In genomic region chr2:27628767-27629709, GRCh38 we compare ENCODE assay signal across 8 cellular contexts. TPM values are rescaled to one million over a fixed set of nuclear protein-coding genes. Genes with fewer than 3 reads are reported as not detected.
DNase-seq lines count a peak whose midpoint lies in the region; ATAC-seq and TF ChIP-seq lines count a peak whose summit lies in the region.

Gene CCDC121, minus strand, starts transcription at chr2:27629012. Its CDS starts 1,213 bp downstream, at chr2:27627799.
Gene GPN1, plus strand, starts transcription at chr2:27629050. Its CDS starts 9 bp downstream, at chr2:27629059.

- peak in 1 of 2 donors; percentile 43 for TF ChIP-seq POLR2A in gastroesophageal sphincter (IDR thresholded peaks at IDR 0.05)

- no peak within 1 kb of the TSS for H3K27ac Mint-ChIP-seq in H9

- H3K23me2 ChIP-seq in H9 (ENCODE audit: insufficient read length, low read depth, low read length, poor library complexity, severe bottlenecking), result peaks cover 3% of the 10 kb centered on the region

- peak within 1 kb of the TSS; percentile 52 for H3K4me2 ChIP-seq in H9 (ENCODE audit: insufficient read depth, insufficient read length, low read length)

- no peak within 1 kb of the TSS for H2BK120ac ChIP-seq in H9 (ENCODE audit: low read depth, low read length, poor library complexity, severe bottlenecking)

- peaks cover 2 to 46% of the 10 kb centered on the region in 2 donors for H3K36me3 ChIP-seq in gastroesophageal sphincter

- no peaks in the 10 kb centered on the region for H4K20me1 ChIP-seq in H9 (ENCODE audit: control insufficient read depth, insufficient read depth, insufficient read length)

- H3K14ac ChIP-seq in H9 (ENCODE audit: insufficient read depth, low read length), result peak within 1 kb of the TSS; percentile 61

- H4K5ac ChIP-seq in H9 (ENCODE audit: insufficient read length, low read depth, low read length), result no peak within 1 kb of the TSS

- H3K9me3 Mint-ChIP-seq in H9, result no peaks in the 10 kb centered on the region

- DNase-seq in GDM1 (lab: John Stamatoyannopoulos, UW) (peak; percentile 88), H9 (peak; percentile 88), M059J (ENCODE audit: low read depth) (peak; percentile 96), SHP77 (lab: John Stamatoyannopoulos, UW) (peak; percentile 61 to 89), activated gamma-delta T cell treated with Interleukin-2 at 50 U/mL for 16 hours (peak; percentile 94), non-pigmented ciliary epithelial cell (ENCODE audit: low read depth) (peak; percentile 68), superior temporal gyrus (ENCODE audit: extremely low spot score) (peak; percentile 91)

- no peaks in the 10 kb centered on the region for H3K4me1 ChIP-seq in H9 (ENCODE audit: insufficient read depth, low read length)
- peaks cover 0 to 26% (median 14%) of the 10 kb centered on the region in 3 donors for H3K4me1 ChIP-seq in gastroesophageal sphincter

- H2BK20ac ChIP-seq in H9 (ENCODE audit: low read depth, low read length, poor library complexity, severe bottlenecking), result no peak within 1 kb of the TSS

- no peaks in the 10 kb centered on the region for H3K27me3 ChIP-seq in H9 (ENCODE audit: insufficient read depth, low read length)
- H3K27me3 ChIP-seq in gastroesophageal sphincter, result no peaks in the 10 kb centered on the region

- no peak within 1 kb of the TSS for H3K4me3 Mint-ChIP-seq in H9

- H3K27me3 Mint-ChIP-seq in H9 (ENCODE audit: low read depth), result no peaks in the 10 kb centered on the region

- no peaks in the 10 kb centered on the region for H3K79me1 ChIP-seq in H9 (ENCODE audit: insufficient read depth, low read depth, low read length, poor library complexity, severe bottlenecking)

- no peak within 1 kb of the TSS for H2BK12ac ChIP-seq in H9 (ENCODE audit: insufficient read length, low read depth, low read length)

- H3K79me2 ChIP-seq in H9 (ENCODE audit: insufficient read depth, low read length), result no peaks in the 10 kb centered on the region

- H2BK15ac ChIP-seq in H9 (ENCODE audit: low read depth, low read length), result no peak within 1 kb of the TSS

- no peaks in the 10 kb centered on the region for H3K9me3 ChIP-seq in H9 (ENCODE audit: control insufficient read depth, low read depth, low read length)
- no peaks in the 10 kb centered on the region for H3K9me3 ChIP-seq in gastroesophageal sphincter

- no peak within 1 kb of the TSS for H4K91ac ChIP-seq in H9 (ENCODE audit: insufficient read length, low read depth, low read length)

- H3K27ac ChIP-seq in H9 (ENCODE audit: insufficient read length, low read depth, low read length), result no peak within 1 kb of the TSS
- H3K27ac ChIP-seq in gastroesophageal sphincter, result peak within 1 kb of the TSS; percentile 18 to 81 (median 74)

- H3K4ac ChIP-seq in H9 (ENCODE audit: low read depth, low read length), result no peak within 1 kb of the TSS

- peak; percentile 96 for ATAC-seq in gastroesophageal sphincter

- no peak within 1 kb of the TSS for H3K56ac ChIP-seq in H9 (ENCODE audit: insufficient read length, low read depth, low read length)

- H3T11ph ChIP-seq in H9 (ENCODE audit: low read length), result no peak within 1 kb of the TSS

- peak within 1 kb of the TSS; percentile 45 for H3K18ac ChIP-seq in H9 (ENCODE audit: insufficient read length, low read depth, low read length)

- H3K23ac ChIP-seq in H9 (ENCODE audit: insufficient read length, low read depth, low read length), result no peak within 1 kb of the TSS

- no peak for TF ChIP-seq EP300 in gastroesophageal sphincter (IDR thresholded peaks at IDR 0.05)

- H3K4me3 ChIP-seq in gastroesophageal sphincter, result peak within 1 kb of the TSS; percentile 73 to 78

- H4K8ac ChIP-seq in H9 (replicated peaks; ENCODE audit: insufficient read length, low read depth, low read length), result no peak within 1 kb of the TSS

- TF ChIP-seq CTCF in H9 (conservative IDR thresholded peaks at IDR 0.05) (no peak), gastroesophageal sphincter (IDR thresholded peaks at IDR 0.05) (no peak)

- H3K36me3 Mint-ChIP-seq in H9 (ENCODE audit: insufficient read depth in 1 of 3, low read depth in 3 of 3), result peaks cover 10 to 40% (median 25%) of the 10 kb centered on the region in 3 experiments

- no peak within 1 kb of the TSS for H2AFZ ChIP-seq in H9 (ENCODE audit: low read length)

- peaks cover 5 to 21% of the 10 kb centered on the region in 2 experiments for H3K4me1 Mint-ChIP-seq in H9

- H2AK5ac ChIP-seq in H9 (ENCODE audit: insufficient read length, low read length), result no peak within 1 kb of the TSS

- peak within 1 kb of the TSS; percentile 83 for H3K9ac ChIP-seq in H9 (ENCODE audit: extremely low read depth, insufficient read length, low read length)

- no CpG with 5 or more reads among the region's 44 CpGs for WGBS in H9 (ENCODE audit: extremely low coverage, insufficient read length, low lambda C conversion rate)
- 0 to 3% methylated on average over 5 to 13 of the region's 44 CpGs for WGBS in gastroesophageal sphincter (ENCODE audit: low coverage in 1 of 2), 2 donors

- no peak within 1 kb of the TSS for H2BK5ac ChIP-seq in H9 (ENCODE audit: insufficient read length, low read length)

RNA-seq across cellular contexts. Expression of gene CCDC121, which starts in this region (rescaled TPM):
- total RNA-seq in H9 (2021), result 1.2 and 1.6 TPM in 2 replicates
- 0.42 and 1.4 TPM in 2 replicates for total RNA-seq in M059J (2014; rRNA removed; shearing (Covaris generic))
- 10 to 100 TPM in 1 of 4 donors, 1 to 10 TPM in 3; 3.1 to 14.0 (median 5.0) TPM for total RNA-seq in gastroesophageal sphincter

RNA-seq across cellular contexts. Expression of gene GPN1, which starts in this region (rescaled TPM):
- 45.5 and 48.5 TPM in 2 replicates for total RNA-seq in H9 (2021)
- total RNA-seq in M059J (2014; rRNA removed; shearing (Covaris generic)), result 39.3 and 44.7 TPM in 2 replicates
- 10 to 100 TPM; 20.9 to 34.5 (median 21.4) TPM for total RNA-seq in gastroesophageal sphincter
